In genomic region chr17:46195217-46195855, GRCh38 we compare ENCODE assay signal across 7 cellular contexts. TPM values are rescaled to one million over a fixed set of nuclear protein-coding genes. Genes with fewer than 3 reads are reported as not detected.
DNase-seq lines count a peak whose midpoint lies in the region; ATAC-seq and TF ChIP-seq lines count a peak whose summit lies in the region.

No MANE protein-coding gene starts in this region.

- H3K4me3 ChIP-seq in CD8-positive, alpha-beta T cell (ENCODE audit: low read depth, low read length), result peak overlapping the region; percentile 90
- no peak overlapping the region for H3K4me3 ChIP-seq in IMR-90 (ENCODE audit: insufficient read depth, low read depth, low read length)

- ATAC-seq in CD8-positive, alpha-beta T cell, result no peak
- ATAC-seq in IMR-90 (ENCODE audit: low read depth) (no peak), natural killer cell (no peak), HG03460 (IDR thresholded peaks at IDR 0.05; ENCODE audit: unreplicated experiment) (no peak), GM18867 (IDR thresholded peaks at IDR 0.05; ENCODE audit: unreplicated experiment) (no peak)
- no peak for ATAC-seq in activated T-helper 17 cell treated with anti-CD3 and anti-CD28 coated beads, Interleukin-2, amount 50 U/mL, for 72 hours (replicated peaks)

- CTCF ChIA-PET in CD8-positive, alpha-beta T cell (lab: Charles Lee), result interaction anchor here (0.9 to 1.1 kb wide), 3 partner anchors 18 to 194 kb away, joined by 3 to 5 read pairs (median 3); no protein-coding TSS in a partner anchor
- CTCF ChIA-PET in IMR-90 (lab: Yijun Ruan, JAX), result no interaction called here

- H2BK20ac ChIP-seq in IMR-90 (ENCODE audit: low read depth, low read length), result peak overlapping the region; percentile 52; the same call in 1 of the 2 replicates

- H2AK9ac ChIP-seq in IMR-90 (replicated peaks; ENCODE audit: low read depth, low read length, poor library complexity), result no peak overlapping the region

- no peak overlapping the region for H3K9ac ChIP-seq in IMR-90 (ENCODE audit: low read depth, low read length)

- peak overlapping the region; percentile 34; the same call in 1 of the 2 replicates for H3K23ac ChIP-seq in IMR-90 (ENCODE audit: low read depth, low read length)

- H3K56ac ChIP-seq in IMR-90 (ENCODE audit: extremely low read depth, insufficient read depth, low read length), result no peak overlapping the region

- in situ Hi-C loops in IMR-90 (cut with MboI; ENCODE audit: low sequenced_read_pairs), result no loop called here

- peak overlapping the region; percentile 96 for H3K27ac ChIP-seq in CD8-positive, alpha-beta T cell (ENCODE audit: low read depth, low read length)
- H3K27ac ChIP-seq in IMR-90 (ENCODE audit: insufficient read depth, low read length), result peak overlapping the region; percentile 45

- no peak overlapping the region for H3K4me2 ChIP-seq in IMR-90 (ENCODE audit: low read depth, low read length)

- peak overlapping the region; percentile 92 for H3K27ac Mint-ChIP-seq in CD8-positive, alpha-beta T cell
- H3K27ac Mint-ChIP-seq in activated T-helper 17 cell treated with anti-CD3 and anti-CD28 coated beads, Interleukin-2, amount 50 U/mL, for 72 hours, result peak overlapping the region; percentile 67
- H3K27ac Mint-ChIP-seq in natural killer cell, result peak overlapping the region; percentile 95 to 99

- H4K8ac ChIP-seq in IMR-90 (ENCODE audit: low read depth in 2 of 2, low read length in 2 of 2), result peak overlapping the region in 1 of 2 experiments; percentile 66; a peak in 2 of 4 replicates

- no peaks in the 10 kb centered on the region for H3K27me3 ChIP-seq in CD8-positive, alpha-beta T cell (ENCODE audit: insufficient read depth, low read length)
- H3K27me3 ChIP-seq in IMR-90 (ENCODE audit: control insufficient read depth, insufficient read depth, low read length), result no peaks in the 10 kb centered on the region

- no CpG with 5 or more reads among the region's 5 CpGs for WGBS in IMR-90 (ENCODE audit: extremely low coverage in 2 of 2, insufficient read length in 1 of 2), 2 experiments

- no peak for TF ChIP-seq POLR2A in IMR-90 (IDR thresholded peaks at IDR 0.05; ENCODE audit: low read depth, low read length)

- H3K27me3 Mint-ChIP-seq in CD8-positive, alpha-beta T cell (ENCODE audit: low read depth), result no peaks in the 10 kb centered on the region
- no peaks in the 10 kb centered on the region for H3K27me3 Mint-ChIP-seq in activated T-helper 17 cell treated with anti-CD3 and anti-CD28 coated beads, Interleukin-2, amount 50 U/mL, for 72 hours
- no peaks in the 10 kb centered on the region for H3K27me3 Mint-ChIP-seq in natural killer cell (ENCODE audit: low read depth in 2 of 2)

- peaks cover 45% of the 10 kb centered on the region for H3K4me1 ChIP-seq in CD8-positive, alpha-beta T cell (ENCODE audit: insufficient read depth, low read length)
- peaks cover 11% of the 10 kb centered on the region for H3K4me1 ChIP-seq in IMR-90 (ENCODE audit: control insufficient read depth, insufficient read depth, low read length)

- peaks cover 32% of the 10 kb centered on the region for H4K20me1 ChIP-seq in IMR-90 (ENCODE audit: insufficient read depth, low read length)

- H2BK120ac ChIP-seq in IMR-90 (ENCODE audit: low read depth, low read length), result no peak overlapping the region

- H3K9me3 Mint-ChIP-seq in CD8-positive, alpha-beta T cell, result no peaks in the 10 kb centered on the region
- H3K9me3 Mint-ChIP-seq in activated T-helper 17 cell treated with anti-CD3 and anti-CD28 coated beads, Interleukin-2, amount 50 U/mL, for 72 hours, result no peaks in the 10 kb centered on the region
- no peaks in the 10 kb centered on the region for H3K9me3 Mint-ChIP-seq in natural killer cell

- H3K36me3 Mint-ChIP-seq in CD8-positive, alpha-beta T cell, result peaks cover 17% of the 10 kb centered on the region
- peaks cover 25% of the 10 kb centered on the region for H3K36me3 Mint-ChIP-seq in activated T-helper 17 cell treated with anti-CD3 and anti-CD28 coated beads, Interleukin-2, amount 50 U/mL, for 72 hours (ENCODE audit: low read depth)
- no peaks in the 10 kb centered on the region for H3K36me3 Mint-ChIP-seq in natural killer cell

- dilution Hi-C loops in IMR-90 (cut with HindIII; ENCODE audit: low sequenced_read_pairs, unreplicated experiment), result no loop called here

- H3K4ac ChIP-seq in IMR-90 (ENCODE audit: low read depth, low read length), result peak overlapping the region; percentile 32; the same call in 1 of the 2 replicates

- H3K79me1 ChIP-seq in IMR-90 (ENCODE audit: low read depth in 1 of 2, low read length in 2 of 2), result peaks cover 12 to 58% of the 10 kb centered on the region in 2 experiments

- H3K9me3 ChIP-seq in CD8-positive, alpha-beta T cell (ENCODE audit: low read length), result no peaks in the 10 kb centered on the region
- no peaks in the 10 kb centered on the region for H3K9me3 ChIP-seq in IMR-90 (ENCODE audit: control insufficient read depth, insufficient read depth, low read length)

- H2AFZ ChIP-seq in IMR-90 (replicated peaks; ENCODE audit: low read length, poor library complexity), result no peak overlapping the region

- no peaks in the 10 kb centered on the region for H3K36me3 ChIP-seq in CD8-positive, alpha-beta T cell (ENCODE audit: insufficient read depth, low read length)
- no peaks in the 10 kb centered on the region for H3K36me3 ChIP-seq in IMR-90 (ENCODE audit: control insufficient read depth, insufficient read depth, low read length)

- peaks cover 61% of the 10 kb centered on the region for H3K4me1 Mint-ChIP-seq in CD8-positive, alpha-beta T cell (ENCODE audit: low read depth)
- H3K4me1 Mint-ChIP-seq in activated T-helper 17 cell treated with anti-CD3 and anti-CD28 coated beads, Interleukin-2, amount 50 U/mL, for 72 hours, result peaks cover 38% of the 10 kb centered on the region
- H3K4me1 Mint-ChIP-seq in natural killer cell, result peaks cover 36 to 41% of the 10 kb centered on the region in 2 donors

- H2BK15ac ChIP-seq in IMR-90 (ENCODE audit: low read depth, low read length), result no peak overlapping the region

- intact Hi-C loops in CD8-positive, alpha-beta T cell (cut with DNase I, micrococcal nuclease), result loop anchor here in 1 of 2 experiments (10.0 kb wide), 1 partner anchor 729 kb away; the partner anchor contains the start of gene GOSR2
- intact Hi-C loops in IMR-90 (cut with micrococcal nuclease) (loop anchor here (1.0 kb wide), 1 partner anchor 18 kb away; no protein-coding TSS in a partner anchor), natural killer cell (cut with micrococcal nuclease) (loop anchor here (10.0 kb wide), 1 partner anchor 1051 kb away; the partner anchor contains the start of gene HEXIM1)

- no TSS peak for BruUV-seq in IMR-90 (replicated peaks; lab: Mats Ljungman, UMichigan)

- H4K91ac ChIP-seq in IMR-90 (ENCODE audit: insufficient read depth, low read depth, low read length), result no peak overlapping the region

- peaks cover 5% of the 10 kb centered on the region for H3K9me1 ChIP-seq in IMR-90 (ENCODE audit: insufficient read depth, low read length)

- POLR2A ChIA-PET in CD8-positive, alpha-beta T cell (lab: Charles Lee), result interaction anchor here (1.1 kb wide), 1 partner anchor 78 kb away, joined by 3 read pairs; no protein-coding TSS in a partner anchor
- POLR2A ChIA-PET in IMR-90 (lab: Charles Lee; ENCODE audit: unreplicated experiment), result no interaction called here

- TF ChIP-seq RAD21 in IMR-90 (IDR thresholded peaks at IDR 0.05; ENCODE audit: low read length), result no peak

- no peak overlapping the region for H4K5ac ChIP-seq in IMR-90 (ENCODE audit: low read depth, low read length)

- TF ChIP-seq CTCF in CD8-positive, alpha-beta T cell (IDR thresholded peaks at IDR 0.05), result no peak
- no peak for TF ChIP-seq CTCF in IMR-90 (conservative IDR thresholded peaks at IDR 0.05; ENCODE audit: low read depth, low read length)
- TF ChIP-seq CTCF in natural killer cell (IDR thresholded peaks at IDR 0.05), result peak; percentile 12

- H3K14ac ChIP-seq in IMR-90 (replicated peaks; ENCODE audit: low read depth, low read length), result peak overlapping the region; percentile 23; the same call in 1 of the 2 replicates

- H2BK5ac ChIP-seq in IMR-90 (ENCODE audit: low read depth, low read length, poor library complexity, severe bottlenecking), result peak overlapping the region; percentile 63

- peak overlapping the region; percentile 7; the same call in 1 of the 2 replicates for H3K18ac ChIP-seq in IMR-90 (ENCODE audit: low read depth, low read length)

- peak overlapping the region; percentile 39; the same call in 1 of the 2 replicates for H2AK5ac ChIP-seq in IMR-90 (ENCODE audit: low read depth, low read length)

- no peak for DNase-seq in CD8-positive, alpha-beta T cell
- DNase-seq in IMR-90, result no peak
- no peak for DNase-seq in natural killer cell
- no peak for DNase-seq in effector CD8-positive, alpha-beta T cell (lab: John Stamatoyannopoulos, UW)

- H3K4me3 Mint-ChIP-seq in CD8-positive, alpha-beta T cell, result peak overlapping the region; percentile 88
- H3K4me3 Mint-ChIP-seq in activated T-helper 17 cell treated with anti-CD3 and anti-CD28 coated beads, Interleukin-2, amount 50 U/mL, for 72 hours, result peak overlapping the region; percentile 94
- H3K4me3 Mint-ChIP-seq in natural killer cell, result peak overlapping the region; percentile 84

TF ChIP-seq in IMR-90, 13 proteins besides CTCF, POLR2A, EP300 and RAD21:
- TF ChIP-seq BHLHE40 (IDR thresholded peaks at IDR 0.05; ENCODE audit: low read depth, low read length) (no peak), RFX5 (IDR thresholded peaks at IDR 0.05; ENCODE audit: low read depth, low read length) (no peak), MXI1 (IDR thresholded peaks at IDR 0.05; ENCODE audit: borderline replicate concordance, low read depth, low read length) (no peak)
TF ChIP-seq in IMR-90: peak in this region for 0.

RNA-seq across cellular contexts. Expression of gene KANSL1, which starts 2.1 kb away (rescaled TPM):
- total RNA-seq in CD8-positive, alpha-beta T cell, result 100 to 1,000 TPM; 150 to 152 TPM
- total RNA-seq in IMR-90 (2012; rRNA removed) (48.0 and 49.6 TPM in 2 replicates), natural killer cell (100 to 1,000 TPM; 202 to 240 (median 220) TPM)
- polyA plus RNA-seq in IMR-90 (2012; rRNA removed), result 15.6 and 19.1 TPM in 2 replicates
- polyA plus RNA-seq in IMR-90 (2012; cell fraction: cytosol; rRNA removed), result 9.3 and 9.8 TPM in 2 replicates
- 29.7 and 54.2 TPM in 2 replicates for polyA plus RNA-seq in IMR-90 (2012; cell fraction: nucleus; rRNA removed; ENCODE audit: low replicate concordance)
- 100 to 1,000 TPM in 1 of 2 donors, 10 to 100 TPM in 1; 83.6 to 170 TPM for total RNA-seq in activated T-helper 17 cell treated with anti-CD3 and anti-CD28 coated beads, Interleukin-2, amount 50 U/mL, for 72 hours
